ENCODE assay signal across 8 cellular contexts in the genomic region with DNA sequence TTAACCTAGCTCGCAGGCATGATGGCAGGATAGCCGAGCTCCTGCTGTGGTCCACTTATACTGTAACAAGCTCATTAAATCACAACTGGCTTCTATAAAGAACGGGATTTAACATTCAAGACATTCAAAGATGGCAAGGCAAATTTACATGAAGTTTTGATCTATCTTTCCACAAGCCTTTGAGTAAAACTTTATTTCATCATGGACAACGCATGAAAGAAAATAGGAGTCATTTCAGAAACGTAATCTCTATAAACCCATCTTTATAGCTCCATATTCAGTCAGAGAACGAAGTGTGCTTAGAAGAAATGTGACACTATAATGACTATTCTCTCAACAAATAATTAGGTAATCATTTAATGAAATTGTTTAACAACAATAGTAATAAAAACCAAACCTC. TPM values are rescaled to one million over a fixed set of nuclear protein-coding genes. Genes with fewer than 3 reads are reported as not detected.
DNase-seq lines count a peak whose midpoint lies in the region; ATAC-seq and TF ChIP-seq lines count a peak whose summit lies in the region.

No MANE protein-coding gene starts in this region.

- no peak overlapping the region for H3K23ac ChIP-seq in mesendoderm (ENCODE audit: low read length)

- H4K5ac ChIP-seq in mesendoderm (ENCODE audit: low read length), result no peak overlapping the region

- no peak overlapping the region for H3K18ac ChIP-seq in mesendoderm (ENCODE audit: low read length)

- in situ Hi-C loops in astrocyte of the cerebellum (cut with HindIII; ENCODE audit: low sequenced_read_pairs), result no loop called here

- H3K4me1 ChIP-seq in right atrium auricular region (peaks cover 0 to 21% of the 10 kb centered on the region in 2 donors), mesendoderm (ENCODE audit: control insufficient read depth, low read depth, low read length) (no peaks in the 10 kb centered on the region)

- H3K9me3 ChIP-seq in right atrium auricular region, result no peaks in the 10 kb centered on the region

- no peak overlapping the region for H4K8ac ChIP-seq in mesendoderm (ENCODE audit: low read depth, low read length)

- no peak for DNase-seq in right atrium auricular region (ENCODE audit: low spot score)
- no peak for DNase-seq in Right ventricle myocardium inferior (ENCODE audit: missing footprints)
- no peak for DNase-seq in astrocyte of the cerebellum (ENCODE audit: low read depth)
- DNase-seq in mesendoderm, result no peak
- no peak for DNase-seq in posterior vena cava (ENCODE audit: low spot score)
- DNase-seq in DMS114 treated with DMSO at 0.1 percent for 48 hours (lab: John Stamatoyannopoulos, UW; ENCODE audit: unreplicated experiment), result no peak

- H3K9ac ChIP-seq in mesendoderm (ENCODE audit: low read length), result peak overlapping the region; percentile 100

- peaks cover 4% of the 10 kb centered on the region for H3K79me1 ChIP-seq in mesendoderm (ENCODE audit: low read length)

- no peak overlapping the region for H2BK5ac ChIP-seq in mesendoderm (ENCODE audit: low read length)

- peaks cover 8% of the 10 kb centered on the region for H3K36me3 ChIP-seq in right atrium auricular region
- no peaks in the 10 kb centered on the region for H3K36me3 ChIP-seq in mesendoderm (ENCODE audit: control insufficient read depth, insufficient read depth, low read length)

- TF ChIP-seq CTCF in right atrium auricular region (IDR thresholded peaks at IDR 0.05) (no peak), astrocyte of the cerebellum (IDR thresholded peaks at IDR 0.05; ENCODE audit: low read depth, low read length, missing control alignments) (no peak)

- peak overlapping the region; percentile 99 for H3K56ac ChIP-seq in mesendoderm (ENCODE audit: low read length)

- H2AK5ac ChIP-seq in mesendoderm (ENCODE audit: low read length), result no peak overlapping the region

- WGBS in mesendoderm (ENCODE audit: extremely low coverage, insufficient coverage, low lambda C conversion rate), result no CpG with 5 or more reads among the region's 6 CpGs

- H2BK120ac ChIP-seq in mesendoderm (ENCODE audit: low read depth, low read length), result no peak overlapping the region

- H3K27me3 ChIP-seq in right atrium auricular region (no peaks in the 10 kb centered on the region), mesendoderm (ENCODE audit: insufficient read depth, low read length, poor library complexity) (no peaks in the 10 kb centered on the region)

- H3K79me2 ChIP-seq in mesendoderm (ENCODE audit: control insufficient read depth, insufficient read depth, low read length), result peaks cover 53% of the 10 kb centered on the region

- H3K4ac ChIP-seq in mesendoderm (ENCODE audit: low read depth, low read length), result no peak overlapping the region

- no peak for ATAC-seq in Right ventricle myocardium inferior
- no peak for ATAC-seq in GM21825 (IDR thresholded peaks at IDR 0.05; ENCODE audit: unreplicated experiment)
- ATAC-seq in HG03565 (IDR thresholded peaks at IDR 0.05; ENCODE audit: unreplicated experiment), result no peak

- peak overlapping the region; percentile 98 to 100 for H3K4me3 ChIP-seq in right atrium auricular region
- peak overlapping the region; percentile 97 for H3K4me3 ChIP-seq in astrocyte of the cerebellum (ENCODE audit: low read depth, low read length)
- peak overlapping the region; percentile 99 for H3K4me3 ChIP-seq in mesendoderm (ENCODE audit: low read length)

- peak overlapping the region; percentile 57 for H3K4me2 ChIP-seq in mesendoderm (ENCODE audit: low read length)

- H3K27ac ChIP-seq in right atrium auricular region, result peak overlapping the region; percentile 99 to 100
- H3K27ac ChIP-seq in mesendoderm (ENCODE audit: low read depth, low read length), result no peak overlapping the region

- intact Hi-C loops in Right ventricle myocardium inferior (cut with DNase I), result loop anchor here (2.0 kb wide), 1 partner anchor 30 kb away; no protein-coding TSS in a partner anchor
- intact Hi-C loops in posterior vena cava (cut with DNase I), result no loop called here

- H2BK15ac ChIP-seq in mesendoderm (replicated peaks; ENCODE audit: low read depth), result no peak overlapping the region

RNA-seq across cellular contexts. Expression of a gene that starts 1.4 kb away (rescaled TPM):
- total RNA-seq in right atrium auricular region, result 100 to 1,000 TPM; 168 to 189 TPM
- total RNA-seq in Right ventricle myocardium inferior, result 119 TPM
- polyA plus RNA-seq in mesendoderm (2013, experiment 1 of 2), result 156 TPM
- 160 TPM for polyA plus RNA-seq in mesendoderm (2013, experiment 2 of 2)
- total RNA-seq in posterior vena cava, result 100 to 1,000 TPM; 144 to 155 TPM
